ENCODE assay signal across 1 cellular context in the genomic region with DNA sequence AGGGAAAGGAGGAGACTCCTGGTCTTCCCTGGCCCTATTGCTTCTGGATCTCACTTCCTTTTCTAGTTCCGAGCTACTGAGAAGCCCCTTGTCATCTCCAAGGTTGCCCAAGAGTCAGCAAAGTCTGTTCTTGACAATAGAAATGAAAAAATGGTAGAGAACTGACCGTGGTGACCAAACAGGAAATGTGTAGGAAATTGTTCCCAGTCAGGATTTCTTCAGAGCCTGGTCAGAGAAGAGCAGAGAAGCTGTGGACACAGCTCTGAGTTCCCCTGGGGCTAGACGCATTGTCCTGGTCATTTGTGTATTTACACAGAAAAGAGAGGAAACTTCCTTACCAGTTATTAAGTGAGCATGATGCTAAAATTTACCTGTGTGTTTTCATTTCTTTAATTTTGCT.
TF ChIP-seq lines count a peak whose summit lies in the region.

No MANE protein-coding gene starts in this region.

TF ChIP-seq in endothelial cell of umbilical vein, 7 proteins besides CTCF, POLR2A, EP300 and RAD21 (continued from another document):
- TF ChIP-seq POLR2AphosphoS5 (IDR thresholded peaks at IDR 0.05; ENCODE audit: insufficient read depth, low read depth, low read length) (no peak), FOS (IDR thresholded peaks at IDR 0.05; ENCODE audit: borderline replicate concordance, insufficient read depth, low read length) (no peak), MYC (IDR thresholded peaks at IDR 0.05; ENCODE audit: low read depth, low read length) (no peak), GATA2 (IDR thresholded peaks at IDR 0.05; ENCODE audit: insufficient read depth, insufficient read length, low read depth, low read length) (no peak), EZH2 (IDR thresholded peaks at IDR 0.05; ENCODE audit: borderline replicate concordance, low read depth, low read length, severe bottlenecking) (no peak)
